In genomic region chr7:120792091-120792860, GRCh38 we compare ENCODE assay signal across 1 cellular context.
TF ChIP-seq lines count a peak whose summit lies in the region.

No MANE protein-coding gene starts in this region.

TF ChIP-seq in K562, 482 proteins besides CTCF, POLR2A, EP300 and RAD21 (continued from another document):
- TF ChIP-seq HES1 (IDR thresholded peaks at IDR 0.05; ENCODE audit: low read depth) (no peak), CEBPG (CRISPR knock-in tag; IDR thresholded peaks at IDR 0.05) (0 out of 2 replicates have a peak, but pooled peaks have one; percentile 23), CEBPG (tag; conservative IDR thresholded peaks at IDR 0.05 in 1 of 2, IDR thresholded peaks at IDR 0.05 in 1 of 2) (no peak), KDM4B (IDR thresholded peaks at IDR 0.05; ENCODE audit: borderline replicate concordance in 2 of 2, low read depth in 1 of 2) (no peak), TFAM (CRISPR knock-in tag; conservative IDR thresholded peaks at IDR 0.05) (no peak), MTA3 (IDR thresholded peaks at IDR 0.05; ENCODE audit: borderline replicate concordance) (no peak), FOSL1 (tag; conservative IDR thresholded peaks at IDR 0.05) (no peak), ZNF282 (CRISPR knock-in tag; IDR thresholded peaks at IDR 0.05) (no peak), MAFG (tag; conservative IDR thresholded peaks at IDR 0.05) (no peak), CREM (IDR thresholded peaks at IDR 0.05; ENCODE audit: low read depth) (no peak), ZMIZ1 (IDR thresholded peaks at IDR 0.05; ENCODE audit: low read depth in 2 of 2, low read length in 2 of 2) (no peak), JUND (IDR thresholded peaks at IDR 0.05; ENCODE audit: borderline replicate concordance, low read depth, low read length) (peak; percentile 46), JUND (tag; IDR thresholded peaks at IDR 0.05; ENCODE audit: borderline replicate concordance, low read depth, low read length) (no peak; the same call in 2 of the 3 replicates)
